ENCODE assay signal across 9 cellular contexts in the genomic region with DNA sequence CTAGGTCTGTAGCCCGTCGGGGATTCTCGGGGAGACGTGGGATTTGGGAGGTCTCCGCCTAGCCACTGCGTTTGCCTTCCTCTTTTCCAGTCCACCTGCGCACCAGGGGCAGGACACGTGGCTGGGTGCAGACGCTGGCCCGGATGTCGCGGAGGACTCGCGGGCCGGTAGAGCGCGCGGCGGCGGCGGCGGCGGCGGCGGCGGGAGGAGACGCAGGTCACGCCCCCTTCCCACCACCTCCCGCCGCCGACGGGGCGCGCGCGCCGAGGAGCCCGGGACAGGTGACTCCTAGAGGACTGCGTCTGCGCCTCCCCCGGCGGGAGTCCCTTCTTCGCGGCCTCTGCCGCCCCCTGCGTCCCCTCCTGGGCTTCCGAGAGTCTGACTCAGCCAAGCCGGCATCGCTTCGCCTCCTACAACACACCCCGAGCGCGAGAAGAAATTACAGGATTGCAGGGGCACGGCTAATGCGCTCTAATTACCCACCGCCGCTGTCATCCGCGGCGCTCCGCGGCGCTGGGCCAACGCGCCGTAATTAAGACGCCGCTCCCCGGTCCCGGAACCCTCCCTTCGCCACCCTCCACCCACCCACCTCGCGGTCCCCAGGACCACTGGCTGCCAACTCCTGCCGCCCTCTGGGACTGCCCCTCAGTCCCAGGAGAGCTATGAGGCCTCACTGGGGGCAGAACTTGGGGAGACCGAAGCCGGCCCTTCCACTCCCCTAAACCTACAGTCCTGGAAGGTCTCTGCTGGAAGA.
A peak's percentile ranks its signal among the peaks of the same experiment; 100 is the strongest.
DNase-seq lines count a peak whose midpoint lies in the region; ATAC-seq and TF ChIP-seq lines count a peak whose summit lies in the region.
"Had no signal": no experiment of that assay in that cellular context is flagged by ENCODE, and none has a peak within 500 bp of the region (broad histone marks: within the 10 kb centered on the region; RNA-seq: fewer than 3 reads in every experiment).

No MANE protein-coding gene starts in this region.

- H3K9me3 ChIP-seq in ES-I3 (ENCODE audit: control insufficient read depth, insufficient read depth, low read length) (no peaks in the 10 kb centered on the region), IMR-90 (ENCODE audit: control insufficient read depth, insufficient read depth, low read length) (no peaks in the 10 kb centered on the region), lung (ENCODE audit: control insufficient read depth in 2 of 2, insufficient read depth in 1 of 2, low read length in 1 of 2) (no peaks in the 10 kb centered on the region)

- H2BK20ac ChIP-seq in IMR-90 (ENCODE audit: low read depth, low read length) = peak overlapping the region; percentile 92

- H3K4me3 Mint-ChIP-seq in activated CD4-positive, alpha-beta T cell treated with anti-CD3 and anti-CD28 coated beads for 36 hours = peak overlapping the region; percentile 58

- H3K4me3 ChIP-seq in IMR-90 (ENCODE audit: insufficient read depth, low read depth, low read length) = peak overlapping the region; percentile 36
- H3K4me3 ChIP-seq in coronary artery = peak overlapping the region; percentile 67
- H3K4me3 ChIP-seq in lung = peak overlapping the region; percentile 12

- H3K27ac ChIP-seq in IMR-90 (ENCODE audit: insufficient read depth, low read length) (peak overlapping the region; percentile 24; the same call in 1 of the 2 replicates), coronary artery (no peak overlapping the region), lung (ENCODE audit: low read depth in 1 of 2, low read length in 1 of 2) (peak overlapping the region in 1 of 2 donors; percentile 71)

- DNase-seq in IMR-90 (peak; percentile 54), coronary artery (ENCODE audit: low spot score) (no peak), lung (ENCODE audit: low spot score) (peak; percentile 51), Ammon's horn (ENCODE audit: low spot score) (no peak), dedifferentiated amniotic fluid mesenchymal stem cell (ENCODE audit: extremely low spot score) (no peak)
- DNase-seq in activated CD4-positive, alpha-beta T cell treated with anti-CD3 and anti-CD28 coated beads for 36 hours = peak; percentile 87
- DNase-seq in stimulated activated CD8-positive, alpha-beta memory T cell treated with anti-CD3 and anti-CD28 coated beads, Interleukin-12 subunit alpha, Interleukin-12 subunit beta, amount 100 ng/mL, for 4 hours (ENCODE audit: low read depth) = peak; percentile 49

- H4K8ac ChIP-seq in IMR-90 (ENCODE audit: low read depth in 2 of 2, low read length in 2 of 2) = peak overlapping the region; percentile 61 to 66

- in situ Hi-C loops in IMR-90 (cut with MboI; ENCODE audit: low sequenced_read_pairs) = no loop called here

- no peak overlapping the region; the same call in 1 of the 2 replicates for H3K56ac ChIP-seq in IMR-90 (ENCODE audit: extremely low read depth, insufficient read depth, low read length)

- 5% methylated on average over 28 of the region's 76 CpGs; no CpG with 5 or more reads in 1 of the 2 experiments for WGBS in IMR-90 (ENCODE audit: extremely low coverage in 2 of 2, insufficient read length in 1 of 2), 2 experiments
- WGBS in lung, 2 donors = 2 to 11% methylated on average over 57 to 76 of the region's 76 CpGs

- no TSS peak for BruUV-seq in IMR-90 (replicated peaks; lab: Mats Ljungman, UMichigan)

- dilution Hi-C loops in IMR-90 (cut with HindIII; ENCODE audit: low sequenced_read_pairs, unreplicated experiment) = no loop called here

- peak overlapping the region; percentile 89 for H2AFZ ChIP-seq in IMR-90 (replicated peaks; ENCODE audit: low read length, poor library complexity)

- H3K27me3 Mint-ChIP-seq in activated CD4-positive, alpha-beta T cell treated with anti-CD3 and anti-CD28 coated beads for 36 hours = peaks cover 16% of the 10 kb centered on the region

- ATAC-seq in IMR-90 (ENCODE audit: low read depth) = peak; percentile 62
- ATAC-seq in activated CD4-positive, alpha-beta T cell treated with anti-CD3 and anti-CD28 coated beads for 36 hours = peak; percentile 65
- ATAC-seq in lung (ENCODE audit: insufficient read depth, low FRiP score) = peak; percentile 31
- ATAC-seq: Panc1 had no signal

- no peak for TF ChIP-seq POLR2A in IMR-90 (IDR thresholded peaks at IDR 0.05; ENCODE audit: low read depth, low read length)

- POLR2A ChIA-PET in IMR-90 (lab: Charles Lee; ENCODE audit: unreplicated experiment) = no interaction called here
- POLR2A ChIA-PET in activated CD4-positive, alpha-beta T cell treated with anti-CD3 and anti-CD28 coated beads for 36 hours (lab: Charles Lee) = interaction anchor here (0.6 to 0.7 kb wide), 2 partner anchors 338 to 1024 kb away, joined by 3 to 4 read pairs; a partner anchor contains a TSS

- no peak overlapping the region for H3K23ac ChIP-seq in IMR-90 (ENCODE audit: low read depth, low read length)

- 0 out of 3 replicates have a peak overlapping the region, but pooled peaks have one; percentile 91 for H2BK15ac ChIP-seq in IMR-90 (ENCODE audit: low read depth, low read length)

- H3K36me3 Mint-ChIP-seq in activated CD4-positive, alpha-beta T cell treated with anti-CD3 and anti-CD28 coated beads for 36 hours (ENCODE audit: low read depth) = peaks cover 1% of the 10 kb centered on the region

- H3K4me1 ChIP-seq in ES-I3 (ENCODE audit: insufficient read depth, low read length) (peaks cover 43% of the 10 kb centered on the region), IMR-90 (ENCODE audit: control insufficient read depth, insufficient read depth, low read length) (peaks cover 26% of the 10 kb centered on the region), lung (ENCODE audit: control insufficient read depth in 2 of 2, insufficient read depth in 2 of 2, low read length in 2 of 2) (peaks cover 0 to 10% of the 10 kb centered on the region in 2 donors)

- no peak overlapping the region for H3K14ac ChIP-seq in IMR-90 (replicated peaks; ENCODE audit: low read depth, low read length)

- H3K4ac ChIP-seq in IMR-90 (ENCODE audit: low read depth, low read length) = peak overlapping the region; percentile 48

- CTCF ChIA-PET in IMR-90 (lab: Yijun Ruan, JAX) = no interaction called here
- CTCF ChIA-PET in activated CD4-positive, alpha-beta T cell treated with anti-CD3 and anti-CD28 coated beads for 36 hours (lab: Charles Lee) = interaction anchor here (0.5 to 1.7 kb wide), 5 partner anchors 13 to 232 kb away, joined by 3 to 5 read pairs (median 3); a partner anchor contains a TSS

- peak overlapping the region; percentile 64 for H3K9ac ChIP-seq in ES-I3 (ENCODE audit: low read depth, low read length)
- H3K9ac ChIP-seq in IMR-90 (ENCODE audit: low read depth, low read length) = 0 out of 2 replicates have a peak overlapping the region, but pooled peaks have one; percentile 6

- no peaks in the 10 kb centered on the region for H3K27me3 ChIP-seq in IMR-90 (ENCODE audit: control insufficient read depth, insufficient read depth, low read length)
- no peaks in the 10 kb centered on the region for H3K27me3 ChIP-seq in lung (ENCODE audit: control insufficient read depth, insufficient read depth)

- peak overlapping the region; percentile 66; the same call in 1 of the 2 replicates for H4K91ac ChIP-seq in IMR-90 (ENCODE audit: insufficient read depth, low read depth, low read length)

- no peaks in the 10 kb centered on the region for H3K9me3 Mint-ChIP-seq in activated CD4-positive, alpha-beta T cell treated with anti-CD3 and anti-CD28 coated beads for 36 hours (ENCODE audit: low read depth)

- no peaks in the 10 kb centered on the region for H3K79me1 ChIP-seq in IMR-90 (ENCODE audit: low read depth in 1 of 2, low read length in 2 of 2)

- H4K20me1 ChIP-seq in IMR-90 (ENCODE audit: insufficient read depth, low read length) = no peaks in the 10 kb centered on the region

- peaks cover 5% of the 10 kb centered on the region for H3K9me1 ChIP-seq in IMR-90 (ENCODE audit: insufficient read depth, low read length)

- H2AK5ac ChIP-seq in IMR-90 (ENCODE audit: low read depth, low read length) = peak overlapping the region; percentile 99

- TF ChIP-seq RAD21 in IMR-90 (IDR thresholded peaks at IDR 0.05; ENCODE audit: low read length) = peak; percentile 58

- intact Hi-C loops in IMR-90 (cut with micrococcal nuclease) = loop anchor here (1.0 kb wide), 1 partner anchor 232 kb away; a partner anchor contains a TSS
- intact Hi-C loops in activated CD4-positive, alpha-beta T cell treated with anti-CD3 and anti-CD28 coated beads for 36 hours (cut with DNase I, micrococcal nuclease) = loop anchor here (1.0 to 5.0 kb wide), 9 partner anchors 70 to 385 kb away; a partner anchor contains a TSS

- H2BK120ac ChIP-seq in IMR-90 (ENCODE audit: low read depth, low read length) = peak overlapping the region; percentile 71

- H3K4me1 Mint-ChIP-seq in activated CD4-positive, alpha-beta T cell treated with anti-CD3 and anti-CD28 coated beads for 36 hours = peaks cover 11% of the 10 kb centered on the region

- no peaks in the 10 kb centered on the region for H3K36me3 ChIP-seq in ES-I3 (ENCODE audit: insufficient read depth, low read length)
- H3K36me3 ChIP-seq in IMR-90 (ENCODE audit: control insufficient read depth, insufficient read depth, low read length) = no peaks in the 10 kb centered on the region
- H3K36me3 ChIP-seq in lung (ENCODE audit: control insufficient read depth in 2 of 2, insufficient read depth in 2 of 2, low read length in 2 of 2) = no peaks in the 10 kb centered on the region

- H3K4me2 ChIP-seq in IMR-90 (ENCODE audit: low read depth, low read length) = peak overlapping the region; percentile 86

- peak overlapping the region; percentile 4 for H2BK5ac ChIP-seq in IMR-90 (ENCODE audit: low read depth, low read length, poor library complexity, severe bottlenecking)

- H3K27ac Mint-ChIP-seq in activated CD4-positive, alpha-beta T cell treated with anti-CD3 and anti-CD28 coated beads for 36 hours = no peak overlapping the region

- H3K18ac ChIP-seq in IMR-90 (ENCODE audit: low read depth, low read length) = no peak overlapping the region

- peak overlapping the region; percentile 92 for H2AK9ac ChIP-seq in IMR-90 (replicated peaks; ENCODE audit: low read depth, low read length, poor library complexity)

- TF ChIP-seq CTCF in IMR-90 (conservative IDR thresholded peaks at IDR 0.05; ENCODE audit: low read depth, low read length) (peak; percentile 46), coronary artery (IDR thresholded peaks at IDR 0.05) (no peak), lung (IDR thresholded peaks at IDR 0.05; ENCODE audit: control extremely low read depth, extremely low read depth) (no peak)

- H4K5ac ChIP-seq in IMR-90 (ENCODE audit: low read depth, low read length) = no peak overlapping the region; the same call in 1 of the 2 replicates

TF ChIP-seq in IMR-90, 13 proteins besides CTCF, POLR2A, EP300 and RAD21 (continues in another document):
- TF ChIP-seq BHLHE40 (IDR thresholded peaks at IDR 0.05; ENCODE audit: low read depth, low read length) = 0 out of 2 replicates have a peak, but pooled peaks have one; percentile 9
- TF ChIP-seq, protein P1, sequence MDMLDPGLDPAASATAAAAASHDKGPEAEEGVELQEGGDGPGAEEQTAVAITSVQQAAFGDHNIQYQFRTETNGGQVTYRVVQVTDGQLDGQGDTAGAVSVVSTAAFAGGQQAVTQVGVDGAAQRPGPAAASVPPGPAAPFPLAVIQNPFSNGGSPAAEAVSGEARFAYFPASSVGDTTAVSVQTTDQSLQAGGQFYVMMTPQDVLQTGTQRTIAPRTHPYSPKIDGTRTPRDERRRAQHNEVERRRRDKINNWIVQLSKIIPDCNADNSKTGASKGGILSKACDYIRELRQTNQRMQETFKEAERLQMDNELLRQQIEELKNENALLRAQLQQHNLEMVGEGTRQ (IDR thresholded peaks at IDR 0.05; ENCODE audit: low read depth, low read length) = peak; percentile 42; the same call in 1 of the 2 replicates

Comparison
In these comparisons a context has a peak if more than half of its experiments do, and no peak if none do; other contexts are left out.
1. DNase-seq: peak in IMR-90 (single experiment), activated CD4-positive, alpha-beta T cell treated with anti-CD3 and anti-CD28 coated beads for 36 hours (single experiment), lung (single experiment) and stimulated activated CD8-positive, alpha-beta memory T cell treated with anti-CD3 and anti-CD28 coated beads, Interleukin-12 subunit alpha, Interleukin-12 subunit beta, amount 100 ng/mL, for 4 hours (single experiment); none in coronary artery (single experiment), Ammon's horn (single experiment) and dedifferentiated amniotic fluid mesenchymal stem cell (single experiment).
2. H3K4me3 ChIP-seq: peak in every context shown above with its lines; median percentile 67 in coronary artery; 36 in IMR-90; 12 in lung.
3. Peak in every context shown above with its lines, with median percentiles within 50 percentile points of each other: ATAC-seq.